ENCODE assay signal across 17 cellular contexts in genomic region chr2:159817278-159817677, GRCh38. TPM values are rescaled to one million over a fixed set of nuclear protein-coding genes. Genes with fewer than 3 reads are reported as not detected.
DNase-seq lines count a peak whose midpoint lies in the region; ATAC-seq and TF ChIP-seq lines count a peak whose summit lies in the region.
"Had no signal": no experiment of that assay in that cellular context is flagged by ENCODE, and none has a peak within 500 bp of the region (broad histone marks: within the 10 kb centered on the region; RNA-seq: fewer than 3 reads in every experiment).

No MANE protein-coding gene starts in this region.

- DNase-seq in GDM1 (lab: John Stamatoyannopoulos, UW) (peak; percentile 73), MV-4-11 (lab: John Stamatoyannopoulos, UW) (peak; percentile 57), SKM-1 (lab: John Stamatoyannopoulos, UW; ENCODE audit: unreplicated experiment) (peak; percentile 31), medulla oblongata (ENCODE audit: extremely low spot score) (peak; percentile 25), GM23338 (ENCODE audit: low spot score) (no peak)
- no peak for DNase-seq in naive thymus-derived CD4-positive, alpha-beta T cell
- DNase-seq: CD4-positive, alpha-beta memory T cell; DND-41; GM23248; KG1; NCI-H1436; NCI-H345; NCI-H526 treated with DMSO at 0.1 percent for 48 hours; SHP77 treated with DMSO at 0.1 percent for 48 hours; T-helper 1 cell had no signal

- H3K4me3 ChIP-seq in naive thymus-derived CD4-positive, alpha-beta T cell (ENCODE audit: low read length), result no peak overlapping the region
- H3K4me3 ChIP-seq in GM23338, result no peak overlapping the region
- H3K4me3 ChIP-seq: GM23248 had no signal

- ATAC-seq in naive thymus-derived CD4-positive, alpha-beta T cell, result no peak
- no peak for ATAC-seq in GM21526 (IDR thresholded peaks at IDR 0.05; ENCODE audit: low FRiP score, unreplicated experiment)
- no peak for ATAC-seq in activated CD4-positive, CD25-positive, alpha-beta regulatory T cell treated with anti-CD3 and anti-CD28 coated beads, Interleukin-2, amount 50 U/mL, for 24 hours
- no peak for ATAC-seq in GM23338

- H3K4me1 ChIP-seq in naive thymus-derived CD4-positive, alpha-beta T cell (ENCODE audit: control insufficient read depth in 2 of 2, insufficient read depth in 2 of 2, low read length in 2 of 2), result no peaks in the 10 kb centered on the region
- H3K4me1 ChIP-seq in GM23338 (ENCODE audit: insufficient read depth), result no peaks in the 10 kb centered on the region

- peaks cover 4% of the 10 kb centered on the region; the same call in 1 of the 2 replicates for H3K9me2 ChIP-seq in GM23338 (ENCODE audit: insufficient read depth)

- H3K9me3 Mint-ChIP-seq in naive thymus-derived CD4-positive, alpha-beta T cell, result peaks cover 0 to 2% (median 0%) of the 10 kb centered on the region in 11 donors
- H3K9me3 Mint-ChIP-seq in GM23338, result no peaks in the 10 kb centered on the region

- peaks cover 0 to 5% (median 0%) of the 10 kb centered on the region in 7 donors for H3K4me1 Mint-ChIP-seq in naive thymus-derived CD4-positive, alpha-beta T cell
- no peaks in the 10 kb centered on the region for H3K4me1 Mint-ChIP-seq in GM23338
- H3K4me1 Mint-ChIP-seq: CD4-positive, alpha-beta memory T cell had no signal

- no peak overlapping the region for H3K27ac ChIP-seq in naive thymus-derived CD4-positive, alpha-beta T cell (ENCODE audit: low read depth, low read length)
- no peak overlapping the region for H3K27ac ChIP-seq in GM23338 (ENCODE audit: low read depth)
- H3K27ac ChIP-seq: GM23248 had no signal

- POLR2A ChIA-PET in naive thymus-derived CD4-positive, alpha-beta T cell (lab: Charles Lee), result no interaction called here

- H3K9me3 ChIP-seq in naive thymus-derived CD4-positive, alpha-beta T cell (ENCODE audit: control insufficient read depth in 2 of 3, low read length in 3 of 3), result no peaks in the 10 kb centered on the region

- no peaks in the 10 kb centered on the region for H3K79me2 ChIP-seq in GM23338 (replicated peaks; ENCODE audit: insufficient read depth)

- no peaks in the 10 kb centered on the region for H4K20me1 ChIP-seq in GM23338 (replicated peaks; ENCODE audit: insufficient read depth)

- no peaks in the 10 kb centered on the region for H3K27me3 ChIP-seq in naive thymus-derived CD4-positive, alpha-beta T cell (ENCODE audit: control insufficient read depth in 2 of 2, insufficient read depth in 2 of 2, low read length in 2 of 2)
- no peaks in the 10 kb centered on the region for H3K27me3 ChIP-seq in GM23338 (ENCODE audit: insufficient read depth)

- intact Hi-C loops in naive thymus-derived CD4-positive, alpha-beta T cell (cut with micrococcal nuclease), result no loop called here

- peak overlapping the region in 1 of 9 donors; percentile 37 for H3K27ac Mint-ChIP-seq in naive thymus-derived CD4-positive, alpha-beta T cell
- H3K27ac Mint-ChIP-seq in GM23338, result no peak overlapping the region

- peaks cover 0 to 35% (median 10%) of the 10 kb centered on the region in 3 experiments for H3K36me3 ChIP-seq in naive thymus-derived CD4-positive, alpha-beta T cell (ENCODE audit: control insufficient read depth in 2 of 3, insufficient read depth in 3 of 3, low read length in 3 of 3)
- H3K36me3 ChIP-seq in GM23338 (ENCODE audit: insufficient read depth), result no peaks in the 10 kb centered on the region

- no peaks in the 10 kb centered on the region for H3K27me3 Mint-ChIP-seq in naive thymus-derived CD4-positive, alpha-beta T cell
- H3K27me3 Mint-ChIP-seq in GM23338 (ENCODE audit: insufficient read depth, low read depth, poor library complexity), result peaks cover 4% of the 10 kb centered on the region
- H3K27me3 Mint-ChIP-seq: CD4-positive, alpha-beta memory T cell had no signal

- peaks cover 17 to 84% (median 73%) of the 10 kb centered on the region in 5 donors for H3K36me3 Mint-ChIP-seq in naive thymus-derived CD4-positive, alpha-beta T cell
- no peaks in the 10 kb centered on the region for H3K36me3 Mint-ChIP-seq in GM23338 (ENCODE audit: low read depth)

- H3K4me2 ChIP-seq in GM23338, result no peak overlapping the region

- TF ChIP-seq CTCF in GM23338 (conservative IDR thresholded peaks at IDR 0.05; ENCODE audit: low read depth in 2 of 2), result no peak

- H3F3A ChIP-seq in GM23338 (replicated peaks; ENCODE audit: low read depth), result no peaks in the 10 kb centered on the region

- CTCF ChIA-PET in naive thymus-derived CD4-positive, alpha-beta T cell (lab: Charles Lee), result no interaction called here

- no peak overlapping the region for H3K4me3 Mint-ChIP-seq in naive thymus-derived CD4-positive, alpha-beta T cell
- no peak overlapping the region for H3K4me3 Mint-ChIP-seq in GM23338
- H3K4me3 Mint-ChIP-seq: CD4-positive, alpha-beta memory T cell had no signal

- H2AFZ ChIP-seq in GM23338, result no peak overlapping the region
- H2AFZ ChIP-seq: GM23248 had no signal

TF ChIP-seq in GM23338, 12 proteins besides CTCF, POLR2A, EP300 and RAD21 (continues in another document):
- TF ChIP-seq EZH2 (IDR thresholded peaks at IDR 0.05; ENCODE audit: low read depth, unreplicated experiment) (no peak), STAT1 (IDR thresholded peaks at IDR 0.05; ENCODE audit: unreplicated experiment) (no peak), JUNB (IDR thresholded peaks at IDR 0.05; ENCODE audit: unreplicated experiment) (no peak), NANOG (IDR thresholded peaks at IDR 0.05; ENCODE audit: borderline replicate concordance) (no peak), ZNF114 (CRISPR knock-in tag; IDR thresholded peaks at IDR 0.05) (no peak), EZH2phosphoT487 (IDR thresholded peaks at IDR 0.05; ENCODE audit: unreplicated experiment) (no peak), CREB1 (CRISPR knock-in tag; IDR thresholded peaks at IDR 0.05; ENCODE audit: low read depth) (no peak), ZNF331 (CRISPR knock-in tag; IDR thresholded peaks at IDR 0.05; ENCODE audit: low read depth) (no peak), ZNF462 (CRISPR knock-in tag; IDR thresholded peaks at IDR 0.05) (no peak), POLR2AphosphoS5 (IDR thresholded peaks at IDR 0.05; ENCODE audit: low read depth) (no peak)

RNA-seq across cellular contexts. Expression of gene CD302, which starts 19.3 kb away (rescaled TPM):
- 10 to 100 TPM in 1 of 5 experiments, 1 to 10 TPM in 3, under 1 TPM in 1; 0.63 to 30.5 (median 1.3) TPM for total RNA-seq in naive thymus-derived CD4-positive, alpha-beta T cell
- under 1 TPM; 0.35 to 0.47 TPM for polyA plus RNA-seq in naive thymus-derived CD4-positive, alpha-beta T cell
- total RNA-seq in GM23338 (2014; rRNA removed; shearing (Covaris generic)), result 1.9 and 2.4 TPM in 2 replicates
- 1.4 and 1.6 TPM in 2 replicates for polyA plus RNA-seq in GM23338 (2016; fragmentation: Nextera tagmentation; extraction: Ambion mirVana)

Comparison
In these comparisons a context has a peak if more than half of its experiments do, and no peak if none do; other contexts are left out.
1. DNase-seq: peak in GDM1 (single experiment), MV-4-11 (single experiment), SKM-1 (single experiment) and medulla oblongata (single experiment); none in naive thymus-derived CD4-positive, alpha-beta T cell (0 of 9) and GM23338 (single experiment).